10 cellular contexts compared by ENCODE assay signal in the genomic region with DNA sequence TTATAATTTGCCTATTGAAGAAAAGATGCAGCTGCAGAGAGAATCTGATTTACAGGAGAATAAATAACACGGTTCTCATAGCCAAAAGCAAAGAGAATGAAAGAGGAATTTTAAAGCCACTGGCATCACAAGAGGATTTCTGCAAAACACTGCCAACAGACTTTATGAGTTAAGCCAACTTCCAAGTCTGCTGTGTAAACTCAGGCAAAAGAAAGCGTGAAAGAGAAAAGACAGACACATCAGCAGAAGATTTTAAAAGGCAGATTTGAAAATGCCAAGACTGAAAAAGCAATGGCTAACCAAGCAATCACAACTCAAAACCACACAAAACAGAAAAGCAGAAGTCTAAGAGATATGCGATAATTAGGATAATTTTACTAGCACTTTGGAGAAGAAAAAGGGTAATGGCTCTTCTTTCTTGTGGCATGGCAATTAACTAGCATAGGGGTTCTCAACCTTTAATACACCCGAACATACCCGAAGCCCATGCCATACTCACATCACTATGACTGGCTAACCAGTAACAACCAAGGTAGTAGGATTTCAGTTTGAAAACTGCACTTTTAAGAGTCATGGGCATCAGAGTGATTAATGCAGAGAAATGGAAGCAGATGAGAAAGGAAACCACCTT. TPM values are rescaled to one million over a fixed set of nuclear protein-coding genes. Genes with fewer than 3 reads are reported as not detected.
DNase-seq lines count a peak whose midpoint lies in the region; ATAC-seq lines count a peak whose summit lies in the region.
"Had no signal": no experiment of that assay in that cellular context is flagged by ENCODE, and none has a peak within 500 bp of the region (broad histone marks: within the 10 kb centered on the region; RNA-seq: fewer than 3 reads in every experiment).

No MANE protein-coding gene starts in this region.

- peak overlapping the region in 6 of 7 donors; percentile 51 to 91 (median 77) for H3K27ac Mint-ChIP-seq in CD4-positive, alpha-beta memory T cell
- H3K27ac Mint-ChIP-seq in IgD-negative memory B cell: peak overlapping the region; percentile 6 to 88 (median 84)
- peak overlapping the region; percentile 72 for H3K27ac Mint-ChIP-seq in activated CD4-positive, alpha-beta memory T cell treated with anti-CD3 and anti-CD28 coated beads for 36 hours
- peak overlapping the region; percentile 6 to 86 (median 70) for H3K27ac Mint-ChIP-seq in naive B cell

- DNase-seq in CD4-positive, alpha-beta memory T cell: no peak
- no peak for DNase-seq in activated CD4-positive, alpha-beta memory T cell treated with anti-CD3 and anti-CD28 coated beads for 36 hours
- DNase-seq in naive B cell (peak; percentile 47), UCSD-AML1 (lab: John Stamatoyannopoulos, UW; ENCODE audit: unreplicated experiment) (no peak)
- DNase-seq: Calu3, mesenchymal stem cell, NCI-H2081 treated with DMSO at 0.1 percent for 48 hours had no signal

- ATAC-seq in naive B cell (ENCODE audit: low read depth in 2 of 2) (peak; percentile 25 to 27), GM18907 (IDR thresholded peaks at IDR 0.05; ENCODE audit: unreplicated experiment) (no peak), GM18867 (IDR thresholded peaks at IDR 0.05; ENCODE audit: unreplicated experiment) (no peak)

- no peaks in the 10 kb centered on the region for H3K9me3 Mint-ChIP-seq in CD4-positive, alpha-beta memory T cell
- H3K9me3 Mint-ChIP-seq in IgD-negative memory B cell (no peaks in the 10 kb centered on the region), naive B cell (no peaks in the 10 kb centered on the region)
- no peaks in the 10 kb centered on the region for H3K9me3 Mint-ChIP-seq in activated CD4-positive, alpha-beta memory T cell treated with anti-CD3 and anti-CD28 coated beads for 36 hours

- intact Hi-C loops in CD4-positive, alpha-beta memory T cell (cut with micrococcal nuclease): loop anchor here (5.0 kb wide), 2 partner anchors 63 to 103 kb away; a partner anchor contains a TSS
- intact Hi-C loops in activated CD4-positive, alpha-beta memory T cell treated with anti-CD3 and anti-CD28 coated beads for 36 hours (cut with micrococcal nuclease): loop anchor here (5.0 to 10.0 kb wide), 3 partner anchors 236 to 1066 kb away; a partner anchor contains a TSS

- CTCF ChIA-PET in CD4-positive, alpha-beta memory T cell (lab: Charles Lee; ENCODE audit: partially characterized antibody): interaction anchor here (1.1 kb wide), 1 partner anchor 32 kb away, joined by 3 read pairs; no protein-coding TSS in a partner anchor
- CTCF ChIA-PET in activated CD4-positive, alpha-beta memory T cell treated with anti-CD3 and anti-CD28 coated beads for 36 hours (lab: Charles Lee): no interaction called here

- peak overlapping the region in 1 of 8 donors; percentile 48 for H3K4me3 Mint-ChIP-seq in CD4-positive, alpha-beta memory T cell
- peak overlapping the region in 3 of 4 donors; percentile 58 to 85 (median 70) for H3K4me3 Mint-ChIP-seq in IgD-negative memory B cell
- H3K4me3 Mint-ChIP-seq in activated CD4-positive, alpha-beta memory T cell treated with anti-CD3 and anti-CD28 coated beads for 36 hours: peak overlapping the region; percentile 20
- H3K4me3 Mint-ChIP-seq in naive B cell: peak overlapping the region in 6 of 8 donors; percentile 36 to 67 (median 45)

- peaks cover 38 to 52% of the 10 kb centered on the region in 2 donors for H3K36me3 Mint-ChIP-seq in CD4-positive, alpha-beta memory T cell
- H3K36me3 Mint-ChIP-seq in IgD-negative memory B cell (peaks cover 8% of the 10 kb centered on the region), naive B cell (peaks cover 12 to 25% of the 10 kb centered on the region in 2 donors)
- H3K36me3 Mint-ChIP-seq in activated CD4-positive, alpha-beta memory T cell treated with anti-CD3 and anti-CD28 coated beads for 36 hours: peaks cover 66% of the 10 kb centered on the region

- H3K4me3 ChIP-seq in CD4-positive, alpha-beta memory T cell (ENCODE audit: low read length in 2 of 2): no peak overlapping the region

- H3K4me1 Mint-ChIP-seq in CD4-positive, alpha-beta memory T cell: peaks cover 37 to 69% (median 51%) of the 10 kb centered on the region in 4 donors
- H3K4me1 Mint-ChIP-seq in IgD-negative memory B cell (peaks cover 34 to 42% (median 36%) of the 10 kb centered on the region in 3 donors), naive B cell (peaks cover 32 to 56% (median 53%) of the 10 kb centered on the region in 3 donors)
- peaks cover 60% of the 10 kb centered on the region for H3K4me1 Mint-ChIP-seq in activated CD4-positive, alpha-beta memory T cell treated with anti-CD3 and anti-CD28 coated beads for 36 hours (ENCODE audit: low read depth)

- H3K27me3 ChIP-seq in CD4-positive, alpha-beta memory T cell (ENCODE audit: insufficient read depth, low read length): no peaks in the 10 kb centered on the region

- POLR2A ChIA-PET in CD4-positive, alpha-beta memory T cell (lab: Charles Lee; ENCODE audit: partially characterized antibody): no interaction called here
- POLR2A ChIA-PET in activated CD4-positive, alpha-beta memory T cell treated with anti-CD3 and anti-CD28 coated beads for 36 hours (lab: Charles Lee): no interaction called here

- H3K36me3 ChIP-seq in CD4-positive, alpha-beta memory T cell (ENCODE audit: insufficient read depth, low read length): peaks cover 21% of the 10 kb centered on the region

- no peak overlapping the region for H3K27ac ChIP-seq in CD4-positive, alpha-beta memory T cell (ENCODE audit: low read depth, low read length)

- no peaks in the 10 kb centered on the region for H3K9me3 ChIP-seq in CD4-positive, alpha-beta memory T cell (ENCODE audit: control insufficient read depth in 1 of 2, low read length in 2 of 2)

- H3K27me3 Mint-ChIP-seq in CD4-positive, alpha-beta memory T cell: no peaks in the 10 kb centered on the region
- H3K27me3 Mint-ChIP-seq in IgD-negative memory B cell (no peaks in the 10 kb centered on the region), naive B cell (no peaks in the 10 kb centered on the region)
- H3K27me3 Mint-ChIP-seq in activated CD4-positive, alpha-beta memory T cell treated with anti-CD3 and anti-CD28 coated beads for 36 hours: no peaks in the 10 kb centered on the region

- H3K4me1 ChIP-seq in CD4-positive, alpha-beta memory T cell (ENCODE audit: insufficient read depth, low read length): peaks cover 38% of the 10 kb centered on the region

RNA-seq across cellular contexts. Expression of a gene that starts 4.9 kb away (rescaled TPM):
- total RNA-seq in CD4-positive, alpha-beta memory T cell: 10 to 100 TPM; 84.9 to 90.1 TPM
- polyA plus RNA-seq in CD4-positive, alpha-beta memory T cell: 100 to 1,000 TPM; 109 to 230 TPM
- 117 TPM for polyA plus RNA-seq in IgD-negative memory B cell
- 100 to 1,000 TPM; 215 to 218 TPM for total RNA-seq in activated CD4-positive, alpha-beta memory T cell treated with anti-CD3 and anti-CD28 coated beads for 36 hours
- polyA plus RNA-seq in naive B cell (ENCODE audit: low read depth in 6 of 6): 100 to 1,000 TPM; 143 to 226 (median 172) TPM

Comparison
In these comparisons a context has a peak if more than half of its experiments do, and no peak if none do; other contexts are left out.
1. ATAC-seq: peak in naive B cell (2 of 2); none in GM18907 (single experiment) and GM18867 (single experiment).
2. Peak in every context shown above with its lines, with median percentiles within 50 percentile points of each other: H3K27ac Mint-ChIP-seq.